ENCODE assay signal across 12 cellular contexts in genomic region chr9:6630502-6631206, GRCh38. TPM values are rescaled to one million over a fixed set of nuclear protein-coding genes. Genes with fewer than 3 reads are reported as not detected.
DNase-seq lines count a peak whose midpoint lies in the region; ATAC-seq, FAIRE-seq and TF ChIP-seq lines count a peak whose summit lies in the region.
"Had no signal": no experiment of that assay in that cellular context is flagged by ENCODE, and none has a peak within 500 bp of the region (broad histone marks: within the 10 kb centered on the region; RNA-seq: fewer than 3 reads in every experiment).

No MANE protein-coding gene starts in this region.

- H3K9ac ChIP-seq in SK-N-SH (no peak overlapping the region), kidney (ENCODE audit: low read length in 2 of 2) (no peak overlapping the region)

- no peak overlapping the region for H3K4me2 ChIP-seq in SK-N-SH

- no peaks in the 10 kb centered on the region for H3K9me2 ChIP-seq in SK-N-SH

- H3F3A ChIP-seq in SK-N-SH (replicated peaks; ENCODE audit: insufficient read depth), result no peaks in the 10 kb centered on the region

- ATAC-seq in GM18909 (IDR thresholded peaks at IDR 0.05; ENCODE audit: poor library complexity, unreplicated experiment) (peak; percentile 75), GM21576 (IDR thresholded peaks at IDR 0.05; ENCODE audit: unreplicated experiment) (peak; percentile 58), natural killer cell (peak in 2 of 3 donors; percentile 63 to 71)

- H3K9me3 ChIP-seq in KOPT-K1 (ENCODE audit: insufficient read depth, low read length, poor library complexity, severe bottlenecking), result no peaks in the 10 kb centered on the region
- no peaks in the 10 kb centered on the region for H3K9me3 ChIP-seq in CD4-positive, alpha-beta memory T cell (ENCODE audit: control insufficient read depth in 1 of 2, low read length in 2 of 2)
- H3K9me3 ChIP-seq in SK-N-SH, result no peaks in the 10 kb centered on the region
- H3K9me3 ChIP-seq in small intestine (ENCODE audit: control insufficient read depth, low read depth), result no peaks in the 10 kb centered on the region
- H3K9me3 ChIP-seq in kidney (ENCODE audit: control insufficient read depth in 1 of 2, low read length in 2 of 2), result no peaks in the 10 kb centered on the region

- no peak for FAIRE-seq in small intestine (lab: Jason Lieb, UNC)
- no peak for FAIRE-seq in kidney (lab: Jason Lieb, UNC)

- H3K27ac ChIP-seq in KOPT-K1 (ENCODE audit: low read depth, low read length, poor library complexity, severe bottlenecking) (peak overlapping the region; percentile 49), SK-N-SH (ENCODE audit: low read depth in 2 of 2, low read length in 1 of 2) (no peak overlapping the region), small intestine (ENCODE audit: low read depth in 1 of 2, low read length in 1 of 2) (peak overlapping the region in 1 of 2 donors; percentile 62), kidney (ENCODE audit: low read depth in 2 of 2, low read length in 2 of 2) (peak overlapping the region in 1 of 2 donors; percentile 51)
- no peak overlapping the region for H3K27ac ChIP-seq in CD4-positive, alpha-beta memory T cell (ENCODE audit: low read depth, low read length)

- no peak overlapping the region for H2AFZ ChIP-seq in SK-N-SH (ENCODE audit: low read depth)

- H4K20me1 ChIP-seq in SK-N-SH (ENCODE audit: insufficient read depth), result no peaks in the 10 kb centered on the region

- CTCF ChIA-PET in CD4-positive, alpha-beta memory T cell (lab: Charles Lee; ENCODE audit: partially characterized antibody), result no interaction called here
- CTCF ChIA-PET in SK-N-SH (lab: Yijun Ruan, JAX), result no interaction called here

- intact Hi-C loops in natural killer cell (cut with micrococcal nuclease) (no loop called here), kidney (cut with DNase I) (no loop called here)
- intact Hi-C loops in CD4-positive, alpha-beta memory T cell (cut with micrococcal nuclease), result no loop called here

- DNase-seq in natural killer cell, result peak; percentile 17
- no peak for DNase-seq in CD4-positive, alpha-beta memory T cell
- DNase-seq in SK-N-SH, result no peak
- no peak for DNase-seq in small intestine
- no peak for DNase-seq in kidney
- DNase-seq: DND-41, islet precursor cell, NCI-H2171 treated with DMSO at 0.1 percent for 48 hours had no signal

- TF ChIP-seq EP300 in SK-N-SH (IDR thresholded peaks at IDR 0.05; ENCODE audit: borderline replicate concordance in 1 of 2, low read depth in 1 of 2, low read length in 1 of 2), result no peak

- no peaks in the 10 kb centered on the region for H3K79me2 ChIP-seq in SK-N-SH (ENCODE audit: insufficient read depth)

- H3K27ac Mint-ChIP-seq in natural killer cell, result peak overlapping the region in 1 of 2 donors; percentile 37
- H3K27ac Mint-ChIP-seq in CD4-positive, alpha-beta memory T cell, result peak overlapping the region in 1 of 7 donors; percentile 47
- H3K27ac Mint-ChIP-seq: activated naive CD4-positive, alpha-beta T cell treated with anti-CD3 and anti-CD28 coated beads, Interleukin-2, amount 50 U/mL, for 24 hours had no signal

- POLR2A ChIA-PET in CD4-positive, alpha-beta memory T cell (lab: Charles Lee; ENCODE audit: partially characterized antibody), result no interaction called here
- POLR2A ChIA-PET in SK-N-SH (lab: Yijun Ruan, JAX), result no interaction called here

- H3K4me3 ChIP-seq in CD4-positive, alpha-beta memory T cell (ENCODE audit: low read length in 2 of 2), result no peak overlapping the region
- H3K4me3 ChIP-seq in SK-N-SH (ENCODE audit: low read depth in 2 of 2, low read length in 1 of 2) (no peak overlapping the region), small intestine (ENCODE audit: low read depth in 1 of 2, low read length in 2 of 2) (no peak overlapping the region), kidney (ENCODE audit: low read length in 2 of 2) (no peak overlapping the region)

- no peaks in the 10 kb centered on the region for H3K9me3 Mint-ChIP-seq in natural killer cell
- no peaks in the 10 kb centered on the region for H3K9me3 Mint-ChIP-seq in CD4-positive, alpha-beta memory T cell
- H3K9me3 Mint-ChIP-seq: activated naive CD4-positive, alpha-beta T cell treated with anti-CD3 and anti-CD28 coated beads, Interleukin-2, amount 50 U/mL, for 24 hours had no signal

- H3K36me3 Mint-ChIP-seq in natural killer cell, result no peaks in the 10 kb centered on the region
- H3K36me3 Mint-ChIP-seq in CD4-positive, alpha-beta memory T cell, result no peaks in the 10 kb centered on the region
- H3K36me3 Mint-ChIP-seq: activated naive CD4-positive, alpha-beta T cell treated with anti-CD3 and anti-CD28 coated beads, Interleukin-2, amount 50 U/mL, for 24 hours had no signal

- 95% methylated on average over 8 of the region's 11 CpGs for WGBS in SK-N-SH (ENCODE audit: low lambda C conversion rate)
- WGBS in small intestine, 3 donors, result 71 to 96% (median 86%) methylated on average over 11 of the region's 11 CpGs

- H3K36me3 ChIP-seq in KOPT-K1 (ENCODE audit: insufficient read depth, low read length) (no peaks in the 10 kb centered on the region), SK-N-SH (replicated peaks in 1 of 2; ENCODE audit: control insufficient read depth in 1 of 2, insufficient read depth in 2 of 2, low read length in 1 of 2) (no peaks in the 10 kb centered on the region), small intestine (ENCODE audit: control insufficient read depth in 2 of 2, insufficient read depth in 2 of 2, low read length in 2 of 2) (no peaks in the 10 kb centered on the region), kidney (ENCODE audit: control insufficient read depth in 1 of 2, insufficient read depth in 2 of 2, low read length in 2 of 2) (peaks cover 0 to 2% of the 10 kb centered on the region in 2 donors)
- H3K36me3 ChIP-seq in CD4-positive, alpha-beta memory T cell (ENCODE audit: insufficient read depth, low read length), result no peaks in the 10 kb centered on the region

- TF ChIP-seq CTCF in natural killer cell (IDR thresholded peaks at IDR 0.05), result no peak
- TF ChIP-seq CTCF in SK-N-SH (IDR thresholded peaks at IDR 0.05), result no peak
- no peak for TF ChIP-seq CTCF in kidney (IDR thresholded peaks at IDR 0.05; ENCODE audit: borderline replicate concordance, extremely low read depth, insufficient read depth)

- H3K4me1 Mint-ChIP-seq in natural killer cell, result peaks cover 0 to 10% of the 10 kb centered on the region in 2 donors
- peaks cover 0 to 6% (median 1%) of the 10 kb centered on the region in 4 donors for H3K4me1 Mint-ChIP-seq in CD4-positive, alpha-beta memory T cell
- H3K4me1 Mint-ChIP-seq: activated naive CD4-positive, alpha-beta T cell treated with anti-CD3 and anti-CD28 coated beads, Interleukin-2, amount 50 U/mL, for 24 hours had no signal

- H3K27me3 ChIP-seq in CD4-positive, alpha-beta memory T cell (ENCODE audit: insufficient read depth, low read length), result no peaks in the 10 kb centered on the region
- H3K27me3 ChIP-seq in SK-N-SH (ENCODE audit: insufficient read depth) (no peaks in the 10 kb centered on the region), small intestine (ENCODE audit: control insufficient read depth in 2 of 2, insufficient read depth in 2 of 2, low read length in 2 of 2) (no peaks in the 10 kb centered on the region)

- peaks cover 14 to 28% of the 10 kb centered on the region in 2 donors for H3K27me3 Mint-ChIP-seq in natural killer cell (ENCODE audit: low read depth in 2 of 2)
- peaks cover 5 to 22% of the 10 kb centered on the region in 2 donors for H3K27me3 Mint-ChIP-seq in CD4-positive, alpha-beta memory T cell

- no peak for TF ChIP-seq RAD21 in SK-N-SH (IDR thresholded peaks at IDR 0.05; ENCODE audit: low read length)

- H3K4me3 Mint-ChIP-seq in natural killer cell, result no peak overlapping the region
- H3K4me3 Mint-ChIP-seq in CD4-positive, alpha-beta memory T cell, result peak overlapping the region in 1 of 8 donors; percentile 25
- H3K4me3 Mint-ChIP-seq: activated naive CD4-positive, alpha-beta T cell treated with anti-CD3 and anti-CD28 coated beads, Interleukin-2, amount 50 U/mL, for 24 hours had no signal

- no peaks in the 10 kb centered on the region for H3K4me1 ChIP-seq in CD4-positive, alpha-beta memory T cell (ENCODE audit: insufficient read depth, low read length)
- H3K4me1 ChIP-seq in SK-N-SH (ENCODE audit: control insufficient read depth in 1 of 2, insufficient read depth in 2 of 2, low read depth in 1 of 2, low read length in 1 of 2) (no peaks in the 10 kb centered on the region), small intestine (ENCODE audit: control insufficient read depth in 2 of 2, insufficient read depth in 1 of 2, low read depth in 1 of 2, low read length in 1 of 2) (no peaks in the 10 kb centered on the region), kidney (ENCODE audit: control insufficient read depth in 1 of 2, insufficient read depth in 1 of 2, low read depth in 1 of 2, low read length in 2 of 2) (peaks cover 36 to 55% of the 10 kb centered on the region in 2 donors)

RNA-seq across cellular contexts. Expression of gene GLDC, which starts 14.9 kb away (rescaled TPM):
- total RNA-seq in natural killer cell (1 to 10 TPM in 2 of 3 donors, not detected in 1; 1.3 to 4.6 TPM), kidney (60.1 TPM)
- not detected for total RNA-seq in CD4-positive, alpha-beta memory T cell
- polyA plus RNA-seq in CD4-positive, alpha-beta memory T cell, result under 1 TPM in 1 of 2 donors, not detected in 1; 0.20 TPM
- polyA plus RNA-seq in SK-N-SH (2012; rRNA removed) (4.1 TPM in 2 replicates), small intestine (under 1 TPM in 2 of 3 donors, not detected in 1; 0.63 to 0.81 TPM), kidney (ENCODE audit: insufficient read depth, low read depth, low replicate concordance) (79.7 TPM)
- polyA plus RNA-seq in SK-N-SH (2012; cell fraction: cytosol; rRNA removed), result 2.9 and 3.8 TPM in 2 replicates
- 3.4 and 4.8 TPM in 2 replicates for polyA plus RNA-seq in SK-N-SH (2012; cell fraction: nucleus; rRNA removed)

Comparison
In these comparisons a context has a peak if more than half of its experiments do, and no peak if none do; other contexts are left out.
1. RNA of gene GLDC, which starts 14.9 kb away (polyA plus RNA-seq): 79.7 TPM in kidney (single experiment); 2.9 to 4.8 TPM in SK-N-SH, 0.63 to 0.81 TPM in small intestine and 0.20 TPM in CD4-positive, alpha-beta memory T cell; every median in the first group is over 10 times any median in the second.
2. Peak in every context shown above with its lines, with median percentiles within 50 percentile points of each other: ATAC-seq.